12 cellular contexts compared by ENCODE assay signal in genomic region chr12:17642340-17642650, GRCh38.
DNase-seq lines count a peak whose midpoint lies in the region; ATAC-seq and TF ChIP-seq lines count a peak whose summit lies in the region.
"Had no signal": no experiment of that assay in that cellular context is flagged by ENCODE, and none has a peak within 500 bp of the region (broad histone marks: within the 10 kb centered on the region; RNA-seq: fewer than 3 reads in every experiment).

No MANE protein-coding gene starts in this region.

- no peak for TF ChIP-seq EP300 in SK-N-SH (IDR thresholded peaks at IDR 0.05; ENCODE audit: borderline replicate concordance in 1 of 2, low read depth in 1 of 2, low read length in 1 of 2)

- ATAC-seq in SK-N-SH treated with all-trans-retinoic acid at 6 μM for 48 hours (no peak), RWPE2 (ENCODE audit: low read depth) (no peak), thoracic aorta (ENCODE audit: insufficient number of reproducible peaks, low FRiP score, low read depth) (no peak), foreskin keratinocyte (no peak)
- ATAC-seq: stimulated activated naive CD8-positive, alpha-beta T cell treated with anti-CD3 and anti-CD28 coated beads, Interleukin-15, amount 100 ng/mL, for 72 hours had no signal

- peak overlapping the region; percentile 77; the same call in 1 of the 2 replicates for H3K4me2 ChIP-seq in SK-N-SH
- peak overlapping the region; percentile 74 for H3K4me2 ChIP-seq in hepatocyte

- CTCF ChIA-PET in SK-N-SH (lab: Yijun Ruan, JAX): interaction anchor here (0.7 to 6.5 kb wide), 12 partner anchors 9 to 1334 kb away, joined by 3 to 41 read pairs (median 4); no protein-coding TSS in a partner anchor

- TF ChIP-seq CTCF in SK-N-SH (IDR thresholded peaks at IDR 0.05): no peak; the same call in 1 of the 2 replicates
- peak; percentile 45 for TF ChIP-seq CTCF in RWPE2 (IDR thresholded peaks at IDR 0.05; ENCODE audit: poor library complexity, severe bottlenecking)
- TF ChIP-seq CTCF in hepatocyte (IDR thresholded peaks at IDR 0.05; ENCODE audit: poor library complexity): no peak
- TF ChIP-seq CTCF in thoracic aorta (IDR thresholded peaks at IDR 0.05): no peak
- no peak for TF ChIP-seq CTCF in foreskin keratinocyte (conservative IDR thresholded peaks at IDR 0.05)

- 26% methylated on average over 3 of the region's 3 CpGs for WGBS in SK-N-SH (ENCODE audit: low lambda C conversion rate)
- WGBS in hepatocyte (ENCODE audit: low lambda C conversion rate, missing lambda C conversion rate): 34% methylated on average over 3 of the region's 3 CpGs

- H3K27ac ChIP-seq in SK-N-SH (ENCODE audit: low read depth in 2 of 2, low read length in 1 of 2): no peak overlapping the region
- no peak overlapping the region for H3K27ac ChIP-seq in RWPE2 (ENCODE audit: poor library complexity, severe bottlenecking)
- H3K27ac ChIP-seq in hepatocyte: no peak overlapping the region
- no peak overlapping the region for H3K27ac ChIP-seq in thoracic aorta
- no peak overlapping the region for H3K27ac ChIP-seq in foreskin keratinocyte
- H3K27ac ChIP-seq: BLaER1 treated with 17β-estradiol and CSF1 and Interleukin-3, amounts not matched to agents 10 nM and 100 nM; upper lobe of right lung had no signal

- H4K20me1 ChIP-seq in SK-N-SH (ENCODE audit: insufficient read depth) (no peaks in the 10 kb centered on the region), hepatocyte (ENCODE audit: insufficient read depth, poor library complexity, severe bottlenecking) (no peaks in the 10 kb centered on the region)
- H4K20me1 ChIP-seq: BLaER1 treated with 17β-estradiol and CSF1 and Interleukin-3, amounts not matched to agents 10 nM and 100 nM had no signal

- no peak for TF ChIP-seq POLR2A in erythroblast (IDR thresholded peaks at IDR 0.05; ENCODE audit: low read length)

- H3K9ac ChIP-seq in SK-N-SH: no peak overlapping the region

- DNase-seq in SK-N-SH (no peak), RWPE2 (ENCODE audit: low spot score) (no peak), hepatocyte (ENCODE audit: low spot score) (no peak), thoracic aorta (ENCODE audit: low spot score) (no peak), foreskin keratinocyte (no peak), erythroblast (lab: John Stamatoyannopoulos, UW) (no peak), NCI-H2029 (lab: John Stamatoyannopoulos, UW) (no peak)
- DNase-seq: upper lobe of right lung had no signal

- no peaks in the 10 kb centered on the region for H3F3A ChIP-seq in SK-N-SH (replicated peaks; ENCODE audit: insufficient read depth)

- no peak overlapping the region for H2AFZ ChIP-seq in SK-N-SH (ENCODE audit: low read depth)
- peak overlapping the region; percentile 22 for H2AFZ ChIP-seq in hepatocyte

- H3K9me3 ChIP-seq in SK-N-SH: no peaks in the 10 kb centered on the region
- H3K9me3 ChIP-seq in RWPE2 (ENCODE audit: severe bottlenecking): no peaks in the 10 kb centered on the region
- no peaks in the 10 kb centered on the region for H3K9me3 ChIP-seq in hepatocyte (ENCODE audit: low read depth)
- no peaks in the 10 kb centered on the region for H3K9me3 ChIP-seq in thoracic aorta
- H3K9me3 ChIP-seq: BLaER1 treated with 17β-estradiol and CSF1 and Interleukin-3, amounts not matched to agents 10 nM and 100 nM; upper lobe of right lung had no signal

- TF ChIP-seq RAD21 in SK-N-SH (IDR thresholded peaks at IDR 0.05; ENCODE audit: low read length): no peak

- H3K79me2 ChIP-seq in SK-N-SH (ENCODE audit: insufficient read depth) (no peaks in the 10 kb centered on the region), hepatocyte (no peaks in the 10 kb centered on the region)

- H3K27me3 ChIP-seq in SK-N-SH (ENCODE audit: insufficient read depth): no peaks in the 10 kb centered on the region
- no peaks in the 10 kb centered on the region for H3K27me3 ChIP-seq in RWPE2 (ENCODE audit: insufficient read depth, poor library complexity, severe bottlenecking)
- no peaks in the 10 kb centered on the region for H3K27me3 ChIP-seq in hepatocyte
- no peaks in the 10 kb centered on the region for H3K27me3 ChIP-seq in thoracic aorta (replicated peaks; ENCODE audit: insufficient read depth)
- H3K27me3 ChIP-seq in foreskin keratinocyte: no peaks in the 10 kb centered on the region
- H3K27me3 ChIP-seq: BLaER1 treated with 17β-estradiol and CSF1 and Interleukin-3, amounts not matched to agents 10 nM and 100 nM; upper lobe of right lung had no signal

- no peaks in the 10 kb centered on the region for H3K36me3 ChIP-seq in SK-N-SH (replicated peaks in 1 of 2; ENCODE audit: control insufficient read depth in 1 of 2, insufficient read depth in 2 of 2, low read length in 1 of 2)
- H3K36me3 ChIP-seq in RWPE2 (ENCODE audit: low read depth): no peaks in the 10 kb centered on the region
- no peaks in the 10 kb centered on the region for H3K36me3 ChIP-seq in hepatocyte (replicated peaks; ENCODE audit: insufficient read depth, low read depth)
- H3K36me3 ChIP-seq in thoracic aorta: no peaks in the 10 kb centered on the region
- H3K36me3 ChIP-seq: BLaER1 treated with 17β-estradiol and CSF1 and Interleukin-3, amounts not matched to agents 10 nM and 100 nM; upper lobe of right lung had no signal

- POLR2A ChIA-PET in SK-N-SH (lab: Yijun Ruan, JAX): no interaction called here

- H3K4me3 ChIP-seq in SK-N-SH (ENCODE audit: low read depth in 2 of 2, low read length in 1 of 2): peak overlapping the region in 1 of 2 experiments; percentile 63; a peak in 1 of 4 replicates
- H3K4me3 ChIP-seq in RWPE2 (ENCODE audit: severe bottlenecking): no peak overlapping the region
- H3K4me3 ChIP-seq in hepatocyte: no peak overlapping the region
- H3K4me3 ChIP-seq in thoracic aorta: peak overlapping the region; percentile 63
- H3K4me3 ChIP-seq: lung, upper lobe of right lung had no signal

- H3K4me1 ChIP-seq in SK-N-SH (ENCODE audit: control insufficient read depth in 1 of 2, insufficient read depth in 2 of 2, low read depth in 1 of 2, low read length in 1 of 2) (no peaks in the 10 kb centered on the region), RWPE2 (ENCODE audit: insufficient read depth, poor library complexity, severe bottlenecking) (no peaks in the 10 kb centered on the region), hepatocyte (ENCODE audit: insufficient read depth) (no peaks in the 10 kb centered on the region), thoracic aorta (ENCODE audit: control insufficient read depth in 1 of 2, low read depth in 2 of 2) (no peaks in the 10 kb centered on the region), foreskin keratinocyte (no peaks in the 10 kb centered on the region)
- H3K4me1 ChIP-seq: BLaER1 treated with 17β-estradiol and CSF1 and Interleukin-3, amounts not matched to agents 10 nM and 100 nM; upper lobe of right lung had no signal

- H3K9me2 ChIP-seq in SK-N-SH: no peaks in the 10 kb centered on the region
- no peaks in the 10 kb centered on the region for H3K9me2 ChIP-seq in hepatocyte (replicated peaks; ENCODE audit: insufficient read depth)

TF ChIP-seq in SK-N-SH, 30 proteins besides CTCF, POLR2A, EP300 and RAD21:
- TF ChIP-seq JUND (IDR thresholded peaks at IDR 0.05) (no peak), FOSL2 (IDR thresholded peaks at IDR 0.05; ENCODE audit: borderline replicate concordance, low read depth) (no peak)
TF ChIP-seq in SK-N-SH: peak in this region for 0.

TF ChIP-seq in SK-N-SH treated with all-trans-retinoic acid at 6 μM for 48 hours, 23 proteins besides CTCF, POLR2A, EP300 and RAD21:
- TF ChIP-seq SNAI2 (CRISPR knock-in tag; IDR thresholded peaks at IDR 0.05) (no peak), TOX (CRISPR knock-in tag; IDR thresholded peaks at IDR 0.05; ENCODE audit: borderline replicate concordance) (no peak), ZNF565 (CRISPR knock-in tag; conservative IDR thresholded peaks at IDR 0.05; ENCODE audit: low read depth) (no peak), PATZ1 (CRISPR knock-in tag; IDR thresholded peaks at IDR 0.05; ENCODE audit: borderline replicate concordance) (no peak), ZFP30 (CRISPR knock-in tag; IDR thresholded peaks at IDR 0.05) (no peak)
TF ChIP-seq in SK-N-SH treated with all-trans-retinoic acid at 6 μM for 48 hours: peak in this region for 0.
